In the genomic region with DNA sequence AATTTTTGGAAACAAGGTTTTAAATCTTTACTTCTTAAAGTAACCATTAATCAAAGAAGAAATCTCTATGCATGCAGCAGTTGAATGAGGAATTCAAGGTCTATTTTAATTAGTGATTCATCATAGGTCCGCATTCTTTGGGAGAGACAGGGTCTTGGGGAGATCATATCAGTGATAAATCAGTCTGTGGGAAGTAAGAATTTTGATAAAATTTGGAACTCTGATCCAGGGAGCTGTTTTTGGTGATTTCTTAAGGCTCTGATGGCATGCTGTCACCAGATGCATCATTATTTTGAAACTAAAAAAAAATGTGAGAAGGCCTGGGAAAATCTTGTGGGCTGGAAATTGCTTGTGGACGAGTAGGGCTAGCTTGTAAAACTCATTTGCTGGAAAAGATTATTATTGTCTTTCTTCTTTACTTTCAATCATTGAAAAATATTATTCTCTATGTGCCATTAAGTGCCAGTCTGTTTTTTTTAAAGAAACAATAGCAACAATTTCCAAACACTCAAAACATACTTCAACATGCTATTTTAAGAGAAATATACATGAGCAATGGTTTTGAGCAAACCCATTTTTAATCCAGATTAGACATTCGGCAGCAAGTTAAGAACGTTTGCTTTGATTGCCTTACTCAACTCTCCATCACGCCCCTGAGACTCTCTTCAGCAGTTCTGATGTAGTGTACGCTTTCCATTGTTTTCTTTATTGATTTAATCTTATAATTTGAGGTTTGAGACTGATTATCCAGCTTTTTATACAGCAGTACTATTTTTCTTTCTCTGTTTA, we compare ENCODE assay signal across 20 cellular contexts.
A peak's percentile ranks its signal among the peaks of the same experiment; 100 is the strongest.
DNase-seq lines count a peak whose midpoint lies in the region; TF ChIP-seq lines count a peak whose summit lies in the region.
"Had no signal": no experiment of that assay in that cellular context is flagged by ENCODE, and none has a peak within 500 bp of the region (broad histone marks: within the 10 kb centered on the region; RNA-seq: fewer than 3 reads in every experiment).

No MANE protein-coding gene starts in this region.

- H3K4me3 ChIP-seq in osteoblast (ENCODE audit: insufficient read depth, low read length): no peak overlapping the region
- H3K4me3 ChIP-seq: adrenal gland, K562, psoas muscle, spleen had no signal

- H3K79me2 ChIP-seq in osteoblast (ENCODE audit: insufficient read depth, low read length): no peaks in the 10 kb centered on the region

- no peaks in the 10 kb centered on the region for H3K9me3 ChIP-seq in osteoblast (ENCODE audit: low read depth, low read length)
- H3K9me3 ChIP-seq: adrenal gland, psoas muscle, spleen had no signal

- H3K36me3 ChIP-seq in osteoblast (ENCODE audit: insufficient read depth, low read length): no peaks in the 10 kb centered on the region
- H3K36me3 ChIP-seq: adrenal gland, spleen had no signal

- peaks cover 26% of the 10 kb centered on the region for H3K4me1 ChIP-seq in osteoblast (ENCODE audit: insufficient read depth, low read length)
- H3K4me1 ChIP-seq: adrenal gland, psoas muscle, spleen had no signal

- no peaks in the 10 kb centered on the region for H3K27me3 ChIP-seq in osteoblast (ENCODE audit: insufficient read depth, low read length)
- H3K27me3 ChIP-seq: adrenal gland had no signal

- no peak overlapping the region for H2AFZ ChIP-seq in osteoblast (ENCODE audit: low read length)

- peak overlapping the region; percentile 37 for H3K4me2 ChIP-seq in osteoblast (ENCODE audit: insufficient read depth, low read length)

- TF ChIP-seq CTCF in osteoblast (IDR thresholded peaks at IDR 0.05; ENCODE audit: extremely low read depth, low read depth, low read length): no peak

- H3K27ac ChIP-seq in osteoblast (ENCODE audit: low read depth, low read length): peak overlapping the region; percentile 41
- H3K27ac ChIP-seq: adrenal gland, psoas muscle, spleen had no signal

- H4K20me1 ChIP-seq in osteoblast (ENCODE audit: insufficient read depth, low read length): no peaks in the 10 kb centered on the region

- peak; percentile 74 for DNase-seq in GM03348 (ENCODE audit: low spot score)
- peak; percentile 49 for DNase-seq in NCI-H226
- peak; percentile 18 for DNase-seq in dedifferentiated amniotic fluid mesenchymal stem cell (ENCODE audit: extremely low spot score)
- DNase-seq in osteoblast (ENCODE audit: insufficient read length, low spot score, missing footprints): no peak
- no peak for DNase-seq in 8988T
- no peak for DNase-seq in HK-2 (ENCODE audit: unreplicated experiment)
- no peak for DNase-seq in occipital lobe (lab: John Stamatoyannopoulos, UW)
- DNase-seq: activated CD4-positive, alpha-beta T cell treated with anti-CD3 and anti-CD28 coated beads for 4 hours; activated effector memory CD4-positive, alpha-beta T cell treated with Interleukin-2 at 50 U/mL for 16 hours; adrenal gland; DMS53; effector memory CD8-positive, alpha-beta T cell; hypothalamus; mesenchymal stem cell; MV-4-11; NCI-H2029; NCI-H526; psoas muscle; spleen had no signal

Comparison
In these comparisons a context has a peak if more than half of its experiments do, and no peak if none do; other contexts are left out.
1. DNase-seq: peak in GM03348 (single experiment), NCI-H226 (single experiment) and dedifferentiated amniotic fluid mesenchymal stem cell (single experiment); none in osteoblast (single experiment), 8988T (single experiment), HK-2 (single experiment) and occipital lobe (single experiment).